12 cellular contexts compared by ENCODE assay signal in genomic region chr7:64174328-64174727, GRCh38. TPM values are rescaled to one million over a fixed set of nuclear protein-coding genes. Genes with fewer than 3 reads are reported as not detected.
"Had no signal": no experiment of that assay in that cellular context is flagged by ENCODE, and none has a peak within 500 bp of the region (broad histone marks: within the 10 kb centered on the region; RNA-seq: fewer than 3 reads in every experiment).

No MANE protein-coding gene starts in this region.

- ATAC-seq: GM23338, HCT116 had no signal

- H3K4me3 ChIP-seq: GM23248, GM23338, HAP-1 had no signal

- FAIRE-seq: H1, H54 had no signal

- H3K36me3 ChIP-seq: HAP-1 had no signal

- H3K27ac ChIP-seq: GM23248 had no signal

- DNase-seq: GM23248, GOT3, H7, H9, HCEC 1CT, HFFc6 had no signal

- H3K4me1 ChIP-seq: HAP-1 had no signal

- H3K9me3 ChIP-seq: HAP-1 had no signal

RNA-seq across cellular contexts. Expression of gene ZNF735, which starts 32.7 kb away (rescaled TPM):
- total RNA-seq: GM23248, GM23338, H1, H4, H7, H9, HFFc6 had no signal

RNA-seq across cellular contexts. Expression of gene ZNF679, which starts 53.9 kb away (rescaled TPM):
- total RNA-seq: GM23248, GM23338, H1, H4, H7, H9, HFFc6 had no signal
